1 cellular context compared by ENCODE assay signal in genomic region chr3:197882580-197882979, GRCh38.
TF ChIP-seq lines count a peak whose summit lies in the region.

No MANE protein-coding gene starts in this region.

TF ChIP-seq in GM23338, 12 proteins besides CTCF, POLR2A, EP300 and RAD21:
- no peak for TF ChIP-seq ZNF462 (CRISPR knock-in tag; IDR thresholded peaks at IDR 0.05)
- no peak for TF ChIP-seq CREB1 (CRISPR knock-in tag; IDR thresholded peaks at IDR 0.05; ENCODE audit: low read depth)
- no peak for TF ChIP-seq ETS1 (IDR thresholded peaks at IDR 0.05)
- TF ChIP-seq EZH2phosphoT487 (IDR thresholded peaks at IDR 0.05; ENCODE audit: unreplicated experiment): no peak
- TF ChIP-seq EZH2 (IDR thresholded peaks at IDR 0.05; ENCODE audit: low read depth, unreplicated experiment): no peak
- TF ChIP-seq NANOG (IDR thresholded peaks at IDR 0.05; ENCODE audit: borderline replicate concordance): no peak
- TF ChIP-seq ZNF114 (CRISPR knock-in tag; IDR thresholded peaks at IDR 0.05): no peak
- TF ChIP-seq POLR2AphosphoS5 (IDR thresholded peaks at IDR 0.05; ENCODE audit: low read depth): no peak
- TF ChIP-seq STAT1 (IDR thresholded peaks at IDR 0.05; ENCODE audit: unreplicated experiment): no peak
- no peak for TF ChIP-seq JUNB (IDR thresholded peaks at IDR 0.05; ENCODE audit: unreplicated experiment)
- no peak for TF ChIP-seq ZNF331 (CRISPR knock-in tag; IDR thresholded peaks at IDR 0.05; ENCODE audit: low read depth)
